14 cellular contexts compared by ENCODE assay signal in genomic region chr9:98573749-98574278, GRCh38.
"Had no signal": no experiment of that assay in that cellular context is flagged by ENCODE, and none has a peak within 500 bp of the region (broad histone marks: within the 10 kb centered on the region; RNA-seq: fewer than 3 reads in every experiment).

No MANE protein-coding gene starts in this region.

- DNase-seq: activated CD4-positive, alpha-beta memory T cell treated with anti-CD3 and anti-CD28 coated beads for 36 hours; activated CD4-positive, alpha-beta T cell treated with anti-CD3 and anti-CD28 coated beads for 1 hour; activated naive CD4-positive, alpha-beta T cell; aorta; hypothalamus; lower lobe of right lung; naive B cell; right cardiac atrium; small intestine; T-helper 9 cell; thyroid gland; uterus had no signal

- H3K36me3 ChIP-seq: breast epithelium, lower lobe of right lung, neutrophil, thyroid gland, uterus had no signal

- H3K4me3 ChIP-seq: breast epithelium, lower lobe of right lung, thyroid gland, uterus had no signal

- H3K27me3 ChIP-seq: breast epithelium, thyroid gland, uterus had no signal

- FAIRE-seq: small intestine had no signal

- H3K27ac ChIP-seq: breast epithelium, lower lobe of right lung, neutrophil, thyroid gland, uterus had no signal

- H3K9me3 ChIP-seq: breast epithelium, lower lobe of right lung, neutrophil, thyroid gland, uterus had no signal

- H3K4me1 ChIP-seq: breast epithelium, lower lobe of right lung, uterus had no signal

- ATAC-seq: lower lobe of right lung, right cardiac atrium had no signal
